In genomic region chr16:65919977-65920376, GRCh38 we compare ENCODE assay signal across 1 cellular context.
TF ChIP-seq lines count a peak whose summit lies in the region.

No MANE protein-coding gene starts in this region.

TF ChIP-seq in K562, 482 proteins besides CTCF, POLR2A, EP300 and RAD21 (continued from another document):
- TF ChIP-seq ZHX1 (conservative IDR thresholded peaks at IDR 0.05; ENCODE audit: low read length), result no peak
